ENCODE assay signal across 1 cellular context in the genomic region with DNA sequence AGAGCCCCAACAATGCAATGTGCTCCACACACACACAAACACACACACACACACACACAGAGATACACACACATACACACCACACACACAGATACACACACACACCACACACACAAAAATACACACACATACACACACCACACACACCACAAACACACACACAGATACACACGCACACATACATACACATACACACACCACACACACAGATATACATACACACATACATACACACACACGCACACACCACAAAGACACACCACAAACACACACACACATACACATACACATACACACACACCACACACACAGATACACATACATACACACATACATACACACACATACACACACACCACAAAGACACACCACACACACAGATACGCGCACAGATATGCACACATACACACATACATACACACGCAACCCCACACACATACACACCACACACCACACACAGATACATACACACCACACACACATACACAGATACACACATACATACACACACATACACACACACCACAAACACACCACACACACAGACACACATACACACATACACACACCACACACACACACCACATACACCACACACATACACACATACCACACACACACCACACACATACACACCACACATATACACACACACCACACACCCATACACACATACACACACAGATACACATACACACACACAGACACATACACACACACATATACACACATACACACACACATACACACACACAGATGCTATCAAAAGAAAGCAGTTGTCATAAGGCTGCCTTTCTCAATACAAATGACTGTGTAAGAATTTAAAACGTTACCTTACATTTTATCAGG.
TF ChIP-seq lines count a peak whose summit lies in the region.

No MANE protein-coding gene starts in this region.

TF ChIP-seq in HepG2, 621 proteins besides CTCF, POLR2A, EP300 and RAD21 (continued from another document):
- TF ChIP-seq, protein P1, sequence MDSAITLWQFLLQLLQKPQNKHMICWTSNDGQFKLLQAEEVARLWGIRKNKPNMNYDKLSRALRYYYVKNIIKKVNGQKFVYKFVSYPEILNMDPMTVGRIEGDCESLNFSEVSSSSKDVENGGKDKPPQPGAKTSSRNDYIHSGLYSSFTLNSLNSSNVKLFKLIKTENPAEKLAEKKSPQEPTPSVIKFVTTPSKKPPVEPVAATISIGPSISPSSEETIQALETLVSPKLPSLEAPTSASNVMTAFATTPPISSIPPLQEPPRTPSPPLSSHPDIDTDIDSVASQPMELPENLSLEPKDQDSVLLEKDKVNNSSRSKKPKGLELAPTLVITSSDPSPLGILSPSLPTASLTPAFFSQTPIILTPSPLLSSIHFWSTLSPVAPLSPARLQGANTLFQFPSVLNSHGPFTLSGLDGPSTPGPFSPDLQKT (CRISPR knock-in tag; IDR thresholded peaks at IDR 0.05; ENCODE audit: borderline replicate concordance): no peak
- TF ChIP-seq, protein P2, sequence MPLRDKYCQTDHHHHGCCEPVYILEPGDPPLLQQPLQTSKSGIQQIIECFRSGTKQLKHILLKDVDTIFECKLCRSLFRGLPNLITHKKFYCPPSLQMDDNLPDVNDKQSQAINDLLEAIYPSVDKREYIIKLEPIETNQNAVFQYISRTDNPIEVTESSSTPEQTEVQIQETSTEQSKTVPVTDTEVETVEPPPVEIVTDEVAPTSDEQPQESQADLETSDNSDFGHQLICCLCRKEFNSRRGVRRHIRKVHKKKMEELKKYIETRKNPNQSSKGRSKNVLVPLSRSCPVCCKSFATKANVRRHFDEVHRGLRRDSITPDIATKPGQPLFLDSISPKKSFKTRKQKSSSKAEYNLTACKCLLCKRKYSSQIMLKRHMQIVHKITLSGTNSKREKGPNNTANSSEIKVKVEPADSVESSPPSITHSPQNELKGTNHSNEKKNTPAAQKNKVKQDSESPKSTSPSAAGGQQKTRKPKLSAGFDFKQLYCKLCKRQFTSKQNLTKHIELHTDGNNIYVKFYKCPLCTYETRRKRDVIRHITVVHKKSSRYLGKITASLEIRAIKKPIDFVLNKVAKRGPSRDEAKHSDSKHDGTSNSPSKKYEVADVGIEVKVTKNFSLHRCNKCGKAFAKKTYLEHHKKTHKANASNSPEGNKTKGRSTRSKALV (CRISPR knock-in tag; IDR thresholded peaks at IDR 0.05): no peak
TF ChIP-seq in HepG2: peak in this region for 9.
